Comparison of ENCODE assay signal across 8 cellular contexts in genomic region chr15:89057506-89058133, GRCh38. TPM values are rescaled to one million over a fixed set of nuclear protein-coding genes. Genes with fewer than 3 reads are reported as not detected.
DNase-seq lines count a peak whose midpoint lies in the region; ATAC-seq and TF ChIP-seq lines count a peak whose summit lies in the region.

No MANE protein-coding gene starts in this region.

- H4K20me1 ChIP-seq in SU-DHL-6 (ENCODE audit: low read depth, low read length) = no peaks in the 10 kb centered on the region

- H3K4me3 Mint-ChIP-seq in activated naive CD4-positive, alpha-beta T cell treated with anti-CD3 and anti-CD28 coated beads, Interleukin-2, amount 50 U/mL, for 24 hours = no peak overlapping the region

- peak; percentile 76 for DNase-seq in BE2C
- DNase-seq in M059J (ENCODE audit: low read depth) = peak; percentile 72
- peak; percentile 76 to 84 for DNase-seq in cardiac muscle cell (ENCODE audit: low read depth in 1 of 2, low spot score in 1 of 2)
- peak; percentile 58 for DNase-seq in putamen (ENCODE audit: low spot score)
- DNase-seq in aorta = peak; percentile 85 to 95

- H3K79me2 ChIP-seq in SU-DHL-6 (ENCODE audit: insufficient read depth, low read length) = no peaks in the 10 kb centered on the region

- H3K27ac ChIP-seq in SU-DHL-6 (ENCODE audit: low read depth, low read length) (no peak overlapping the region), cardiac muscle cell (no peak overlapping the region), aorta (ENCODE audit: low read depth in 1 of 2, low read length in 2 of 2) (no peak overlapping the region)

- H3K27me3 Mint-ChIP-seq in activated naive CD4-positive, alpha-beta T cell treated with anti-CD3 and anti-CD28 coated beads, Interleukin-2, amount 50 U/mL, for 24 hours = no peaks in the 10 kb centered on the region

- H3F3A ChIP-seq in SU-DHL-6 (ENCODE audit: insufficient read depth) = no peaks in the 10 kb centered on the region

- no peaks in the 10 kb centered on the region for H3K9me2 ChIP-seq in SU-DHL-6 (replicated peaks; ENCODE audit: insufficient read depth, low read length)

- no peak overlapping the region for H3K4me2 ChIP-seq in SU-DHL-6 (ENCODE audit: low read depth, low read length, poor library complexity, severe bottlenecking)

- no peaks in the 10 kb centered on the region for H3K36me3 Mint-ChIP-seq in activated naive CD4-positive, alpha-beta T cell treated with anti-CD3 and anti-CD28 coated beads, Interleukin-2, amount 50 U/mL, for 24 hours

- H3K9ac ChIP-seq in SU-DHL-6 (ENCODE audit: low read length) = no peak overlapping the region

- H3K4me3 ChIP-seq in BE2C (ENCODE audit: low read depth, low read length) (no peak overlapping the region), SU-DHL-6 (ENCODE audit: insufficient read depth, low read length, poor library complexity, severe bottlenecking) (no peak overlapping the region), cardiac muscle cell (no peak overlapping the region), aorta (ENCODE audit: low read length in 2 of 2) (no peak overlapping the region)

- intact Hi-C loops in aorta (cut with DNase I) = loop anchor here (1.0 to 5.0 kb wide), 4 partner anchors 71 to 120 kb away; no protein-coding TSS in a partner anchor

- H3K4me1 Mint-ChIP-seq in activated naive CD4-positive, alpha-beta T cell treated with anti-CD3 and anti-CD28 coated beads, Interleukin-2, amount 50 U/mL, for 24 hours = peaks cover 7% of the 10 kb centered on the region

- no peaks in the 10 kb centered on the region for H3K9me3 ChIP-seq in BE2C
- H3K9me3 ChIP-seq in SU-DHL-6 (ENCODE audit: insufficient read depth, low read length) = no peaks in the 10 kb centered on the region
- H3K9me3 ChIP-seq in cardiac muscle cell (ENCODE audit: low read depth) = no peaks in the 10 kb centered on the region
- H3K9me3 ChIP-seq in aorta (ENCODE audit: control insufficient read depth, low read length) = no peaks in the 10 kb centered on the region

- H3K27ac Mint-ChIP-seq in activated naive CD4-positive, alpha-beta T cell treated with anti-CD3 and anti-CD28 coated beads, Interleukin-2, amount 50 U/mL, for 24 hours = peak overlapping the region; percentile 84

- H3K36me3 ChIP-seq in BE2C = no peaks in the 10 kb centered on the region
- H3K36me3 ChIP-seq in SU-DHL-6 (ENCODE audit: low read length) = no peaks in the 10 kb centered on the region
- H3K36me3 ChIP-seq in cardiac muscle cell = no peaks in the 10 kb centered on the region
- H3K36me3 ChIP-seq in aorta (ENCODE audit: control insufficient read depth in 1 of 2, insufficient read depth in 2 of 2, low read length in 1 of 2) = no peaks in the 10 kb centered on the region

- no peaks in the 10 kb centered on the region for H3K9me3 Mint-ChIP-seq in activated naive CD4-positive, alpha-beta T cell treated with anti-CD3 and anti-CD28 coated beads, Interleukin-2, amount 50 U/mL, for 24 hours

- ATAC-seq in GM19395 (IDR thresholded peaks at IDR 0.05; ENCODE audit: unreplicated experiment) (peak; percentile 80), aorta (ENCODE audit: low FRiP score) (peak; percentile 95)

- TF ChIP-seq CTCF in BE2C (IDR thresholded peaks at IDR 0.05; ENCODE audit: low read depth, low read length) (peak; percentile 100), SU-DHL-6 (IDR thresholded peaks at IDR 0.05; ENCODE audit: insufficient read depth, low read length, poor library complexity, severe bottlenecking) (peak; percentile 95), cardiac muscle cell (IDR thresholded peaks at IDR 0.05; ENCODE audit: low read depth, low read length) (peak; percentile 99)

- H3K4me1 ChIP-seq in BE2C (no peaks in the 10 kb centered on the region), cardiac muscle cell (ENCODE audit: low read depth) (no peaks in the 10 kb centered on the region), aorta (ENCODE audit: control insufficient read depth in 1 of 2, insufficient read depth in 2 of 2, low read length in 2 of 2) (peaks cover 0 to 6% of the 10 kb centered on the region in 2 donors)

- WGBS in aorta, 2 donors = 29 to 30% methylated on average over 13 of the region's 13 CpGs

- H3K27me3 ChIP-seq in BE2C = no peaks in the 10 kb centered on the region
- H3K27me3 ChIP-seq in SU-DHL-6 (ENCODE audit: low read length) = no peaks in the 10 kb centered on the region
- no peaks in the 10 kb centered on the region for H3K27me3 ChIP-seq in cardiac muscle cell
- no peaks in the 10 kb centered on the region for H3K27me3 ChIP-seq in aorta (ENCODE audit: control insufficient read depth in 1 of 2, insufficient read depth in 2 of 2, low read length in 1 of 2)

- H2AFZ ChIP-seq in SU-DHL-6 (ENCODE audit: low read depth, low read length, severe bottlenecking) = no peak overlapping the region

RNA-seq across cellular contexts. Expression of gene ABHD2, which starts 30.6 kb away (rescaled TPM):
- polyA plus RNA-seq in BE2C (2012; ENCODE audit: insufficient read depth, insufficient read length, low read depth) = 45.7 TPM
- total RNA-seq in M059J (2014; rRNA removed; shearing (Covaris generic)) = 34.6 and 60.5 TPM in 2 replicates
- total RNA-seq in cardiac muscle cell = 43.0 and 44.8 TPM in 2 replicates
- polyA plus RNA-seq in cardiac muscle cell = 25.5 and 28.4 TPM in 2 replicates
- total RNA-seq in aorta = 100 to 1,000 TPM; 135 to 221 TPM
- polyA plus RNA-seq in aorta = 10 to 100 TPM in 1 of 2 donors, 1 to 10 TPM in 1; 9.1 to 29.9 TPM
